13 cellular contexts compared by ENCODE assay signal in the genomic region with DNA sequence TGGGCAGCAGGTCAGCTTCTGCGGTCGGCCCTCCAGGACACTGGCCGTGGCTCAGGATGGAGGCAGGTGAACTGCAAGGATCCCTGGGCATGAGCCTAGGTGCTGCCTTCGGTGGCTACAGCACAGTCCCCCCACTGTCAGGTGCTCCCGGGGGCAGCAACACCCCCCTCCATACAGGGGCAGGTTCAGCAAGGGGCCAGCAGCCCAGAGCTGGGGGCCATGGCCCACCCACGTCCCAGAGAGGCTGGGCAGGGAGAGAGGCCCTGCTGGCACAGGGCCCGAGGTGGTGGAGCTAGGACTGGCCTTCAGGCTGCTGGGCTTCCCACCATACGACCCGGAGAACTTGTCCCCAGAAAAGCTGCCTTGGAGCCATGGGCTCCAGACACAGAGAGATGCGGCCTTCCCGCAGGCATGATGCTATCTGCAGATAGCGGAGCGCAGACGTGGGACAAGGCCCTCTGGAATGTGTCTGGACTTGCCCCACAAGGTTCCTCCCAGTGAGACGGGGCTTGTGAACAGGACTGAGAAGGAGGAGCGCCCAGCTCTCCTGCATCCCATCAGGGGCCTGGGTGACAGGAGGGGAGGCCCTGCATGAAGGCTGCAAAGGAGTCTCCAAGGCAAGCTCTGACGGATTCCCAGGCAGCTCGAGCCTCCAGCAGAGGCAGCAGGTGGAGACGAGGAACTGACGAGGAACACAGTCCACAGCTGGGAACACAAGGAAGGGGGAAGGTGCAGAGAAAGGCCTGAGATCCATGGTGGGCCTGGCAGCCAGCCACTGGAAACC.
DNase-seq lines count a peak whose midpoint lies in the region; ATAC-seq, FAIRE-seq and TF ChIP-seq lines count a peak whose summit lies in the region.
"Had no signal": no experiment of that assay in that cellular context is flagged by ENCODE, and none has a peak within 500 bp of the region (broad histone marks: within the 10 kb centered on the region; RNA-seq: fewer than 3 reads in every experiment).

No MANE protein-coding gene starts in this region.

- H3K9me3 Mint-ChIP-seq in progenitor cell of endocrine pancreas (ENCODE audit: low read depth) (no peaks in the 10 kb centered on the region), immature natural killer cell (no peaks in the 10 kb centered on the region)
- H3K9me3 Mint-ChIP-seq: activated T-cell treated with anti-CD3 and anti-CD28 coated beads, Interleukin-2, amount 50 U/mL, for 24 hours; stimulated activated naive CD8-positive, alpha-beta T cell treated with anti-CD3 and anti-CD28 coated beads, Interleukin-15, amount 100 ng/mL, for 72 hours had no signal

- H3K27me3 ChIP-seq in HUES64 (ENCODE audit: insufficient read depth, low read length) (no peaks in the 10 kb centered on the region), RWPE2 (ENCODE audit: insufficient read depth, poor library complexity, severe bottlenecking) (no peaks in the 10 kb centered on the region), esophagus squamous epithelium (peaks cover 0 to 7% (median 0%) of the 10 kb centered on the region in 4 donors)

- TF ChIP-seq POLR2A in esophagus squamous epithelium (IDR thresholded peaks at IDR 0.05), result no peak

- TF ChIP-seq CTCF in RWPE2 (IDR thresholded peaks at IDR 0.05; ENCODE audit: poor library complexity, severe bottlenecking), result no peak
- TF ChIP-seq CTCF in esophagus squamous epithelium (IDR thresholded peaks at IDR 0.05), result no peak
- TF ChIP-seq CTCF in progenitor cell of endocrine pancreas (IDR thresholded peaks at IDR 0.05; ENCODE audit: unreplicated experiment), result no peak

- 90% methylated on average over 20 of the region's 20 CpGs for whole genome bisulfite sequencing in HUES64
- 27 to 34% methylated on average over 2 to 4 of the region's 20 CpGs for WGBS in esophagus squamous epithelium, 2 donors

- H3K27me3 Mint-ChIP-seq in progenitor cell of endocrine pancreas, result no peaks in the 10 kb centered on the region
- no peaks in the 10 kb centered on the region for H3K27me3 Mint-ChIP-seq in immature natural killer cell (ENCODE audit: low read depth in 3 of 3)
- H3K27me3 Mint-ChIP-seq: activated T-cell treated with anti-CD3 and anti-CD28 coated beads, Interleukin-2, amount 50 U/mL, for 24 hours; stimulated activated naive CD8-positive, alpha-beta T cell treated with anti-CD3 and anti-CD28 coated beads, Interleukin-15, amount 100 ng/mL, for 72 hours had no signal

- H3K36me3 Mint-ChIP-seq in progenitor cell of endocrine pancreas (ENCODE audit: insufficient read depth), result no peaks in the 10 kb centered on the region
- H3K36me3 Mint-ChIP-seq in immature natural killer cell, result no peaks in the 10 kb centered on the region

- intact Hi-C loops in esophagus squamous epithelium (cut with DNase I), result no loop called here

- H3K9me3 ChIP-seq in HUES64 (ENCODE audit: insufficient read depth, low read depth, low read length) (no peaks in the 10 kb centered on the region), RWPE2 (ENCODE audit: severe bottlenecking) (no peaks in the 10 kb centered on the region), esophagus squamous epithelium (no peaks in the 10 kb centered on the region)

- H3K9ac ChIP-seq in HUES64 (ENCODE audit: low read depth, low read length), result no peak overlapping the region

- H3K4me3 Mint-ChIP-seq in progenitor cell of endocrine pancreas (ENCODE audit: low read depth) (no peak overlapping the region), immature natural killer cell (no peak overlapping the region)
- H3K4me3 Mint-ChIP-seq: activated T-cell treated with anti-CD3 and anti-CD28 coated beads, Interleukin-2, amount 50 U/mL, for 24 hours; stimulated activated naive CD8-positive, alpha-beta T cell treated with anti-CD3 and anti-CD28 coated beads, Interleukin-15, amount 100 ng/mL, for 72 hours had no signal

- H3K4me1 ChIP-seq in HUES64 (ENCODE audit: insufficient read depth, low read length), result peaks cover 8% of the 10 kb centered on the region; the same call in 1 of the 2 replicates
- H3K4me1 ChIP-seq in RWPE2 (ENCODE audit: insufficient read depth, poor library complexity, severe bottlenecking), result peaks cover 54% of the 10 kb centered on the region
- peaks cover 15 to 51% (median 20%) of the 10 kb centered on the region in 3 donors for H3K4me1 ChIP-seq in esophagus squamous epithelium

- H3K4me1 Mint-ChIP-seq in progenitor cell of endocrine pancreas (ENCODE audit: low read depth) (peaks cover 42% of the 10 kb centered on the region), immature natural killer cell (no peaks in the 10 kb centered on the region)
- H3K4me1 Mint-ChIP-seq: stimulated activated naive CD8-positive, alpha-beta T cell treated with anti-CD3 and anti-CD28 coated beads, Interleukin-15, amount 100 ng/mL, for 72 hours had no signal

- DNase-seq in RWPE2 (ENCODE audit: low spot score) (no peak), esophagus squamous epithelium (lab: John Stamatoyannopoulos, UW) (no peak), progenitor cell of endocrine pancreas (ENCODE audit: low spot score, unreplicated experiment) (no peak), T1000 (lab: John Stamatoyannopoulos, UW) (no peak), GM19239 (ENCODE audit: insufficient read length, low spot score) (no peak), immature natural killer cell (no peak)
- DNase-seq: activated T-cell treated with anti-CD3 and anti-CD28 coated beads, Interleukin-2, amount 50 U/mL, for 24 hours; central memory CD4-positive, alpha-beta T cell; nucleus accumbens; stimulated activated CD4-positive, alpha-beta T cell treated with anti-CD3 and anti-CD28 coated beads, Interleukin-2, amount 100 ng/mL, for 24 hours; stimulated activated naive CD8-positive, alpha-beta T cell treated with anti-CD3 and anti-CD28 coated beads, Interleukin-15, amount 100 ng/mL, for 72 hours had no signal

- H3K27ac ChIP-seq in HUES64 (ENCODE audit: low read depth, low read length) (peak overlapping the region; percentile 30; the same call in 1 of the 2 replicates), RWPE2 (ENCODE audit: poor library complexity, severe bottlenecking) (peak overlapping the region; percentile 100), esophagus squamous epithelium (peak overlapping the region; percentile 38 to 75 (median 55))

- H3K36me3 ChIP-seq in HUES64 (ENCODE audit: insufficient read depth, low read length), result no peaks in the 10 kb centered on the region
- H3K36me3 ChIP-seq in RWPE2 (ENCODE audit: low read depth), result no peaks in the 10 kb centered on the region
- no peaks in the 10 kb centered on the region for H3K36me3 ChIP-seq in esophagus squamous epithelium

- peak overlapping the region; percentile 94 for H3K27ac Mint-ChIP-seq in progenitor cell of endocrine pancreas
- no peak overlapping the region for H3K27ac Mint-ChIP-seq in immature natural killer cell
- H3K27ac Mint-ChIP-seq: activated T-cell treated with anti-CD3 and anti-CD28 coated beads, Interleukin-2, amount 50 U/mL, for 24 hours had no signal

- no peak for FAIRE-seq in GM19239 (lab: Jason Lieb, UNC)
- FAIRE-seq: GM12878 had no signal

- H3K4me3 ChIP-seq in HUES64 (ENCODE audit: low read length) (no peak overlapping the region), RWPE2 (ENCODE audit: severe bottlenecking) (no peak overlapping the region), esophagus squamous epithelium (no peak overlapping the region)
- H3K4me3 ChIP-seq: GM12878 had no signal

- peak; percentile 57 for ATAC-seq in RWPE2 (ENCODE audit: low read depth)
- ATAC-seq: GM12878; stimulated activated naive CD8-positive, alpha-beta T cell treated with anti-CD3 and anti-CD28 coated beads, Interleukin-15, amount 100 ng/mL, for 72 hours had no signal

Comparison
In these comparisons a context has a peak if more than half of its experiments do, and no peak if none do; other contexts are left out.
1. H3K27ac ChIP-seq: peak in every context shown above with its lines; median percentile 100 in RWPE2; 55 in esophagus squamous epithelium; 30 in HUES64.